29 cellular contexts compared by ENCODE assay signal in the genomic region with DNA sequence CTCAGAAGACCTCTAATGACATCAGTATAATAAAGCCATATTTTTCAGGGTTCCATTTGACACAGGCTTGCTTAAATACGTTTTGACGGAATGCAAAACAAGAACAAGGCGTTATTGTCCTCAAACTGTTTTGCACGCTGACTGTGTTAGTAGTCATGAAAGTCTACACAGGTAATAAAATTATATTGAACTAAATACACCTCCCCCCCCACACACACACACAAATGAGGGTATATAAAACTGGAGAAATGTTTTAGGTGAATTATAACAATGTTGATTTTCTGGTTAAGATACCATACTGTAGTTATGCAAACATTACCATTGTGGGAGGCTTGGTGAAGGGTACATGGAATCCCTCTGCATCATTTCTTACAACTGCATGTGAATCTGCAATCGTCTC.
"Had no signal": no experiment of that assay in that cellular context is flagged by ENCODE, and none has a peak within 500 bp of the region (broad histone marks: within the 10 kb centered on the region; RNA-seq: fewer than 3 reads in every experiment).

No MANE protein-coding gene starts in this region.

- H3K4me1 ChIP-seq: parathyroid adenoma, psoas muscle, right lobe of liver, sigmoid colon, stomach, thyroid gland, tibial nerve, upper lobe of right lung, uterus had no signal

- H3K4me1 Mint-ChIP-seq: naive thymus-derived CD8-positive, alpha-beta T cell; neural crest cell; stimulated activated effector memory CD8-positive, alpha-beta T cell treated with anti-CD3 and anti-CD28 coated beads, Interleukin-12 subunit alpha, Interleukin-12 subunit beta, amount 100 ng/mL, for 72 hours; stimulated activated naive B cell treated with anti-CD40 and anti-IgM and Interleukin-4, amounts not matched to agents 10 μg/mL and 1 μg/mL and 100 μg/mL, for 72 hours had no signal

- H3K4me3 ChIP-seq: ovary, psoas muscle, right lobe of liver, sigmoid colon, stomach, thoracic aorta, thyroid gland, tibial nerve, upper lobe of right lung, uterus had no signal

- H3K27ac Mint-ChIP-seq: naive thymus-derived CD8-positive, alpha-beta T cell; natural killer cell treated with Interleukin-12 subunit alpha and Interleukin-12 subunit beta and Interleukin-15 and Interleukin-18, amount 100 ng/mL, for 72 hours; nephron progenitor cell; progenitor cell of endocrine pancreas; stimulated activated effector memory CD8-positive, alpha-beta T cell treated with anti-CD3 and anti-CD28 coated beads, Interleukin-12 subunit alpha, Interleukin-12 subunit beta, amount 100 ng/mL, for 72 hours; stimulated activated naive B cell treated with anti-CD40 and anti-IgM and Interleukin-4, amounts not matched to agents 10 μg/mL and 1 μg/mL and 100 μg/mL, for 72 hours; stimulated activated naive CD8-positive, alpha-beta T cell treated with anti-CD3 and anti-CD28 coated beads, Interleukin-15, Interleukin-2, amounts not matched to agents 100 ng/mL and 50 ng/mL, for 24 hours; type B pancreatic cell had no signal

- H3K27ac ChIP-seq: ovary, parathyroid adenoma, psoas muscle, right lobe of liver, sigmoid colon, stomach, thoracic aorta, thyroid gland, tibial nerve, upper lobe of right lung, uterus had no signal

- H3K9me3 ChIP-seq: ovary, sigmoid colon, thoracic aorta, thyroid gland, upper lobe of right lung, uterus had no signal

- ATAC-seq: naive thymus-derived CD8-positive, alpha-beta T cell; natural killer cell treated with Interleukin-12 subunit alpha and Interleukin-12 subunit beta and Interleukin-15 and Interleukin-18, amount 100 ng/mL, for 72 hours; psoas muscle; right cardiac atrium; right lobe of liver; stimulated activated effector memory CD8-positive, alpha-beta T cell treated with anti-CD3 and anti-CD28 coated beads, Interleukin-12 subunit alpha, Interleukin-12 subunit beta, amount 100 ng/mL, for 72 hours; stimulated activated naive B cell treated with anti-CD40 and anti-IgM and Interleukin-4, amounts not matched to agents 10 μg/mL and 1 μg/mL and 100 μg/mL, for 72 hours; upper lobe of right lung had no signal

- H3K36me3 Mint-ChIP-seq: naive thymus-derived CD8-positive, alpha-beta T cell; natural killer cell treated with Interleukin-12 subunit alpha and Interleukin-12 subunit beta and Interleukin-15 and Interleukin-18, amount 100 ng/mL, for 72 hours; stimulated activated effector memory CD8-positive, alpha-beta T cell treated with anti-CD3 and anti-CD28 coated beads, Interleukin-12 subunit alpha, Interleukin-12 subunit beta, amount 100 ng/mL, for 72 hours; stimulated activated naive B cell treated with anti-CD40 and anti-IgM and Interleukin-4, amounts not matched to agents 10 μg/mL and 1 μg/mL and 100 μg/mL, for 72 hours had no signal

- H3K9me3 Mint-ChIP-seq: natural killer cell treated with Interleukin-12 subunit alpha and Interleukin-12 subunit beta and Interleukin-15 and Interleukin-18, amount 100 ng/mL, for 72 hours; type B pancreatic cell had no signal

- H3K27me3 ChIP-seq: ovary, right lobe of liver, sigmoid colon, stomach, thyroid gland, tibial nerve, upper lobe of right lung, uterus had no signal

- H3K27me3 Mint-ChIP-seq: natural killer cell treated with Interleukin-12 subunit alpha and Interleukin-12 subunit beta and Interleukin-15 and Interleukin-18, amount 100 ng/mL, for 72 hours; stimulated activated naive B cell treated with anti-CD40 and anti-IgM and Interleukin-4, amounts not matched to agents 10 μg/mL and 1 μg/mL and 100 μg/mL, for 72 hours; stimulated activated naive CD8-positive, alpha-beta T cell treated with anti-CD3 and anti-CD28 coated beads, Interleukin-15, Interleukin-2, amounts not matched to agents 100 ng/mL and 50 ng/mL, for 24 hours had no signal

- H3K9ac ChIP-seq: parathyroid adenoma had no signal

- H3K36me3 ChIP-seq: ovary, right lobe of liver, sigmoid colon, stomach, thoracic aorta, thyroid gland, tibial nerve, upper lobe of right lung, uterus had no signal

- H3K4me3 Mint-ChIP-seq: naive thymus-derived CD8-positive, alpha-beta T cell; natural killer cell treated with Interleukin-12 subunit alpha and Interleukin-12 subunit beta and Interleukin-15 and Interleukin-18, amount 100 ng/mL, for 72 hours; nephron progenitor cell; neural crest cell; stimulated activated effector memory CD8-positive, alpha-beta T cell treated with anti-CD3 and anti-CD28 coated beads, Interleukin-12 subunit alpha, Interleukin-12 subunit beta, amount 100 ng/mL, for 72 hours; stimulated activated naive B cell treated with anti-CD40 and anti-IgM and Interleukin-4, amounts not matched to agents 10 μg/mL and 1 μg/mL and 100 μg/mL, for 72 hours; stimulated activated naive CD8-positive, alpha-beta T cell treated with anti-CD3 and anti-CD28 coated beads, Interleukin-15, Interleukin-2, amounts not matched to agents 100 ng/mL and 50 ng/mL, for 24 hours; type B pancreatic cell had no signal

- H3K79me2 ChIP-seq: parathyroid adenoma had no signal

- DNase-seq: naive thymus-derived CD8-positive, alpha-beta T cell; nephron progenitor cell; occipital lobe; ovary; posterior cingulate gyrus; psoas muscle; right cardiac atrium; right lobe of liver; sigmoid colon; small intestine; stimulated activated CD4-positive, alpha-beta T cell treated with anti-CD3 and anti-CD28 coated beads, Interleukin-15, amount 100 ng/mL, for 24 hours; stimulated activated CD4-positive, alpha-beta T cell treated with anti-CD3 and anti-CD28 coated beads, Interleukin-2, amount 100 ng/mL, for 24 hours; stimulated activated CD4-positive, alpha-beta T cell treated with anti-CD3 and anti-CD28 coated beads, Interleukin-2, amount 100 ng/mL, for 48 hours; stimulated activated CD4-positive, alpha-beta T cell treated with anti-CD3 and anti-CD28 coated beads, Interleukin-4, amount 100 ng/mL, for 24 hours; stimulated activated naive B cell treated with anti-CD40 and anti-IgM and Interleukin-4, amounts not matched to agents 10 μg/mL and 1 μg/mL and 100 μg/mL, for 72 hours; stimulated activated naive CD4-positive, alpha-beta T cell treated with Interleukin-2 at 50 U/mL for 16 hours; stomach; thyroid gland; upper lobe of right lung; uterus had no signal

- H2AFZ ChIP-seq: parathyroid adenoma had no signal
